ENCODE assay signal across 16 cellular contexts in genomic region chr15:68684476-68684875, GRCh38.
DNase-seq lines count a peak whose midpoint lies in the region; ATAC-seq and TF ChIP-seq lines count a peak whose summit lies in the region.
"Had no signal": no experiment of that assay in that cellular context is flagged by ENCODE, and none has a peak within 500 bp of the region (broad histone marks: within the 10 kb centered on the region; RNA-seq: fewer than 3 reads in every experiment).

No MANE protein-coding gene starts in this region.

- no peak overlapping the region for H4K8ac ChIP-seq in trophoblast cell (ENCODE audit: low read depth, low read length)

- H2AK5ac ChIP-seq in trophoblast cell (ENCODE audit: low read length): no peak overlapping the region

- peak overlapping the region; percentile 18 for H3K9ac ChIP-seq in trophoblast cell (ENCODE audit: low read length)

- no peak overlapping the region for H2BK120ac ChIP-seq in trophoblast cell (ENCODE audit: insufficient read depth, low read length, poor library complexity)

- TF ChIP-seq CTCF in WTC11 (IDR thresholded peaks at IDR 0.05): no peak

- no peak overlapping the region for H3K4ac ChIP-seq in trophoblast cell (ENCODE audit: low read depth, low read length)

- H4K12ac ChIP-seq in trophoblast cell (ENCODE audit: low read depth, low read length): no peak overlapping the region

- H2AFZ ChIP-seq in trophoblast cell (ENCODE audit: insufficient read depth, low read length, poor library complexity): no peak overlapping the region
- H2AFZ ChIP-seq: GM23338 had no signal

- POLR2A ChIA-PET in WTC11 (lab: Charles Lee): no interaction called here

- CTCF ChIA-PET in WTC11 (lab: Charles Lee): interaction anchor here (2.3 kb wide), 1 partner anchor 191 kb away, joined by 6 read pairs; no protein-coding TSS in a partner anchor

- H3K14ac ChIP-seq in trophoblast cell (ENCODE audit: low read length): no peak overlapping the region

- H3K79me1 ChIP-seq in trophoblast cell (ENCODE audit: low read length): no peaks in the 10 kb centered on the region

- no peak overlapping the region for H3K4me3 Mint-ChIP-seq in WTC11
- H3K4me3 Mint-ChIP-seq in activated T-cell treated with anti-CD3 and anti-CD28 coated beads, Interleukin-2, amount 50 U/mL, for 4 hours: no peak overlapping the region
- H3K4me3 Mint-ChIP-seq: B cell; CD4-positive, alpha-beta memory T cell; GM23338; H9 had no signal

- H2BK12ac ChIP-seq in trophoblast cell (ENCODE audit: low read length): no peak overlapping the region

- H3K9me3 Mint-ChIP-seq in WTC11: no peaks in the 10 kb centered on the region
- H3K9me3 Mint-ChIP-seq in activated T-cell treated with anti-CD3 and anti-CD28 coated beads, Interleukin-2, amount 50 U/mL, for 4 hours: no peaks in the 10 kb centered on the region
- H3K9me3 Mint-ChIP-seq: CD4-positive, alpha-beta memory T cell; GM23338; H9 had no signal

- no CpG with 5 or more reads among the region's 5 CpGs for WGBS in trophoblast cell (ENCODE audit: extremely low coverage, insufficient coverage, insufficient read length)

- peaks cover 0 to 7% of the 10 kb centered on the region in 2 experiments for H3K4me1 ChIP-seq in trophoblast cell (ENCODE audit: control insufficient read depth in 1 of 2, insufficient read depth in 2 of 2, low read length in 2 of 2)

- no peak overlapping the region for H2BK5ac ChIP-seq in trophoblast cell (ENCODE audit: low read depth, low read length, poor library complexity)

- H3K27ac Mint-ChIP-seq in WTC11: no peak overlapping the region
- H3K27ac Mint-ChIP-seq: B cell; CD4-positive, alpha-beta memory T cell; GM23338 had no signal

- H3K36me3 ChIP-seq in H7 (replicated peaks; ENCODE audit: control insufficient read depth, insufficient read depth, low read length): no peaks in the 10 kb centered on the region
- H3K36me3 ChIP-seq in trophoblast cell (ENCODE audit: control insufficient read depth in 1 of 2, insufficient read depth in 2 of 2, low read length in 2 of 2): no peaks in the 10 kb centered on the region

- ATAC-seq in WTC11: no peak
- ATAC-seq in activated T-cell treated with anti-CD3 and anti-CD28 coated beads, Interleukin-2, amount 50 U/mL, for 4 hours: no peak
- no peak for ATAC-seq in GM21381 (IDR thresholded peaks at IDR 0.05; ENCODE audit: unreplicated experiment)
- ATAC-seq: GM12878, GM23338 had no signal

- peaks cover 7% of the 10 kb centered on the region for H3K4me1 Mint-ChIP-seq in WTC11
- no peaks in the 10 kb centered on the region for H3K4me1 Mint-ChIP-seq in activated T-cell treated with anti-CD3 and anti-CD28 coated beads, Interleukin-2, amount 50 U/mL, for 4 hours (ENCODE audit: low read depth)
- H3K4me1 Mint-ChIP-seq: B cell; CD4-positive, alpha-beta memory T cell had no signal

- TF ChIP-seq POLR2A in erythroblast (IDR thresholded peaks at IDR 0.05; ENCODE audit: low read length): no peak

- H3K36me3 Mint-ChIP-seq in WTC11: no peaks in the 10 kb centered on the region
- H3K36me3 Mint-ChIP-seq in activated T-cell treated with anti-CD3 and anti-CD28 coated beads, Interleukin-2, amount 50 U/mL, for 4 hours (ENCODE audit: insufficient read depth): no peaks in the 10 kb centered on the region
- H3K36me3 Mint-ChIP-seq: CD4-positive, alpha-beta memory T cell had no signal

- H3K27me3 Mint-ChIP-seq in WTC11 (ENCODE audit: low read depth): no peaks in the 10 kb centered on the region; the same call in 1 of the 2 replicates
- peaks cover 3% of the 10 kb centered on the region for H3K27me3 Mint-ChIP-seq in activated T-cell treated with anti-CD3 and anti-CD28 coated beads, Interleukin-2, amount 50 U/mL, for 4 hours (ENCODE audit: low read depth)

- H4K91ac ChIP-seq in trophoblast cell (ENCODE audit: low read depth, low read length): no peak overlapping the region

- no peaks in the 10 kb centered on the region for H3K27me3 ChIP-seq in H7 (ENCODE audit: control insufficient read depth, insufficient read depth, low read length)
- H3K27me3 ChIP-seq in trophoblast cell (ENCODE audit: insufficient read depth, low read length): no peaks in the 10 kb centered on the region

- H3K79me2 ChIP-seq in trophoblast cell (ENCODE audit: control insufficient read depth, insufficient read depth, low read length, poor library complexity): no peaks in the 10 kb centered on the region

- H3K27ac ChIP-seq in trophoblast cell (ENCODE audit: low read depth, low read length): no peak overlapping the region
- H3K27ac ChIP-seq: C4-2B, HL-60 had no signal

- H3K23ac ChIP-seq in trophoblast cell (ENCODE audit: low read length): no peak overlapping the region

- DNase-seq in H7 (peak; percentile 8), WTC11 (ENCODE audit: low spot score) (peak; percentile 0), islet precursor cell (peak; percentile 26), trophoblast cell (no peak), C1 segment of cervical spinal cord (lab: John Stamatoyannopoulos, UW) (no peak), erythroblast (lab: John Stamatoyannopoulos, UW) (no peak)
- no peak for DNase-seq in activated T-cell treated with anti-CD3 and anti-CD28 coated beads, Interleukin-2, amount 50 U/mL, for 4 hours
- DNase-seq: CD4-positive, alpha-beta memory T cell; DMS79; H9 had no signal

- H3K9me3 ChIP-seq in trophoblast cell (ENCODE audit: insufficient read depth, low read depth, low read length): no peaks in the 10 kb centered on the region

- H3K4me2 ChIP-seq in trophoblast cell (ENCODE audit: low read length): no peak overlapping the region
- H3K4me2 ChIP-seq: GM23338 had no signal

- H3K4me3 ChIP-seq in H7 (ENCODE audit: insufficient read depth, low read depth, low read length) (no peak overlapping the region), trophoblast cell (ENCODE audit: low read depth, low read length) (no peak overlapping the region)
- H3K4me3 ChIP-seq: GM12878, GM23338 had no signal

- no peak overlapping the region for H3K18ac ChIP-seq in trophoblast cell (ENCODE audit: low read length)

TF ChIP-seq in WTC11, 78 proteins besides CTCF, POLR2A, EP300 and RAD21 (continues in another document):
- no peak for TF ChIP-seq CBFB (CRISPR knock-in tag; IDR thresholded peaks at IDR 0.05; ENCODE audit: low read depth)
- TF ChIP-seq IRF1 (CRISPR knock-in tag; IDR thresholded peaks at IDR 0.05): no peak
- TF ChIP-seq ARID4B (CRISPR knock-in tag; IDR thresholded peaks at IDR 0.05; ENCODE audit: borderline replicate concordance): no peak
- no peak for TF ChIP-seq ZNF416 (CRISPR knock-in tag; IDR thresholded peaks at IDR 0.05)
- TF ChIP-seq ZBTB43 (CRISPR knock-in tag; IDR thresholded peaks at IDR 0.05): no peak
- TF ChIP-seq FOXJ3 (CRISPR knock-in tag; IDR thresholded peaks at IDR 0.05; ENCODE audit: borderline replicate concordance): no peak

Comparison
In these comparisons a context has a peak if more than half of its experiments do, and no peak if none do; other contexts are left out.
1. DNase-seq: peak in H7 (single experiment), WTC11 (single experiment) and islet precursor cell (single experiment); none in trophoblast cell (0 of 2), activated T-cell treated with anti-CD3 and anti-CD28 coated beads, Interleukin-2, amount 50 U/mL, for 4 hours (single experiment), C1 segment of cervical spinal cord (0 of 14) and erythroblast (0 of 2).